Comparison of ENCODE assay signal across 8 cellular contexts in the genomic region with DNA sequence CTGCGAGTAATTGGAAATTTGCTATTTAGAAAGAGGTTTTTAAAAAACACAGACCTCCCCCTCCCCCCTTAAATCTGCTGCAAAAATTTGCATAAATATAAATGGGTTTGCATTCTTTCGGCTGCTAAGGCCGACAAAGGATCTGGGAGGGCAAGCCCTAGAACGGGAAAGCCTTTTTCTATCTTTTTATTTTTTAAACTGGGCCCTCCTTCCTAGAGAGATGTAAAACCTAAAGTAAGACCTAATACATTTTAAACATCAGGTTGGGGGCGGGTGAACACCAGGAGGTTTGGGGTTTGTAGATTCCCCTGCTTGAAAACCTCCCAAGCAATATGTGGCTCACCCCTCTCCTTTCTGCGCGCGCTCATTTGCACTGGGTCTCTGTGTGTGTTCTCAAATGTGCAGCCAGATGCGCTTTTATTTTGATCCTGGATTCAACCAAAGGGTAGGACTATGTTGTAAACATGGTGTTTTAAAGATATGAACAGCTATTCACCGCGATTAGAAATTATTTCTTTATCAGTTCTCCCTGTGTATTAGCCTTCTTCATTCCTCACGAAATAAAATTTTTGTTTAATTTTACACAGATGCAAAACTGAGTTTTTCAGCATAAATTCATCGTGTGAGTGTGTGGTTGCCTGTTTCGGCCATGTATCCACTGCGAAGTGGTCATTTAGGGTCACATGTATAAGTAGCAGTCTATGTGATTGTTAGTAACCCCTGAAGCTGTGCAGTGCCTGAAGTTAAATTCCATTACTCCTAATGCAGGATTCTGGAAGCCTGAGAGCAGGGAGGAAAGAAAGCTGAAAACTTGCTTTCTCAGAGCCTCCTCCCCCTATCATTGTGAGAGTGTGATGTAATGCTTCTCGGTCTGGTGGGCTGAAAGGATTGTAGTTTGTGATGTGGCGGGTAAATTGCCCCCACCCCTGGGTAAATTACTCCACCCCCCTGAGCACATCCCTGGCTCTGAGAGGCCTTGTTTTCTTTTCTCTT.
A peak's percentile ranks its signal among the peaks of the same experiment; 100 is the strongest.
DNase-seq lines count a peak whose midpoint lies in the region; ATAC-seq and TF ChIP-seq lines count a peak whose summit lies in the region.

No MANE protein-coding gene starts in this region.

- no peaks in the 10 kb centered on the region for H4K20me1 ChIP-seq in SU-DHL-6 (ENCODE audit: low read depth, low read length)

- H2AFZ ChIP-seq in SU-DHL-6 (ENCODE audit: low read depth, low read length, severe bottlenecking): peak overlapping the region; percentile 13

- H3K27ac Mint-ChIP-seq in stimulated activated naive B cell treated with anti-CD40 and anti-IgM and Interleukin-4, amounts not matched to agents 10 μg/mL and 1 μg/mL and 100 μg/mL, for 72 hours: peak overlapping the region; percentile 44

- peaks cover 26% of the 10 kb centered on the region for H3F3A ChIP-seq in SU-DHL-6 (ENCODE audit: insufficient read depth)

- H3K27me3 ChIP-seq in SU-DHL-6 (ENCODE audit: low read length): no peaks in the 10 kb centered on the region

- TF ChIP-seq CTCF in SU-DHL-6 (IDR thresholded peaks at IDR 0.05; ENCODE audit: insufficient read depth, low read length, poor library complexity, severe bottlenecking) (no peak), choroid plexus epithelial cell (conservative IDR thresholded peaks at IDR 0.05; ENCODE audit: low read depth, low read length) (no peak)

- in situ Hi-C loops in KBM-7 (cut with MboI; ENCODE audit: low pct_unique_long_range_greater_than_20kb, low sequenced_read_pairs): no loop called here

- H3K4me3 ChIP-seq in SU-DHL-6 (ENCODE audit: insufficient read depth, low read length, poor library complexity, severe bottlenecking) (peak overlapping the region; percentile 95), choroid plexus epithelial cell (ENCODE audit: low read depth, low read length) (peak overlapping the region; percentile 69)

- peak; percentile 23 to 29 for ATAC-seq in stimulated activated naive B cell treated with anti-CD40 and anti-IgM and Interleukin-4, amounts not matched to agents 10 μg/mL and 1 μg/mL and 100 μg/mL, for 72 hours (replicated peaks)

- H3K36me3 Mint-ChIP-seq in stimulated activated naive B cell treated with anti-CD40 and anti-IgM and Interleukin-4, amounts not matched to agents 10 μg/mL and 1 μg/mL and 100 μg/mL, for 72 hours: peaks cover 0 to 4% of the 10 kb centered on the region in 2 donors

- H3K79me2 ChIP-seq in SU-DHL-6 (ENCODE audit: insufficient read depth, low read length): peaks cover 59% of the 10 kb centered on the region

- no peaks in the 10 kb centered on the region for H3K9me3 ChIP-seq in SU-DHL-6 (ENCODE audit: insufficient read depth, low read length)

- H3K9ac ChIP-seq in SU-DHL-6 (ENCODE audit: low read length): peak overlapping the region; percentile 89

- no peaks in the 10 kb centered on the region for H3K27me3 Mint-ChIP-seq in stimulated activated naive B cell treated with anti-CD40 and anti-IgM and Interleukin-4, amounts not matched to agents 10 μg/mL and 1 μg/mL and 100 μg/mL, for 72 hours

- DNase-seq in D341Med (ENCODE audit: low spot score) (peak; percentile 55), KBM-7 (peak; percentile 54), choroid plexus epithelial cell (ENCODE audit: low read depth) (peak; percentile 54), left kidney (ENCODE audit: low read depth, low spot score) (peak; percentile 91), AG20443 (ENCODE audit: low spot score) (no peak), GM19240 (ENCODE audit: insufficient read length, low spot score) (no peak)
- no peak for DNase-seq in stimulated activated naive B cell treated with anti-CD40 and anti-IgM and Interleukin-4, amounts not matched to agents 10 μg/mL and 1 μg/mL and 100 μg/mL, for 72 hours

- no peaks in the 10 kb centered on the region for H3K9me2 ChIP-seq in SU-DHL-6 (replicated peaks; ENCODE audit: insufficient read depth, low read length)

- H3K36me3 ChIP-seq in SU-DHL-6 (ENCODE audit: low read length): no peaks in the 10 kb centered on the region

- no peaks in the 10 kb centered on the region for H3K9me3 Mint-ChIP-seq in stimulated activated naive B cell treated with anti-CD40 and anti-IgM and Interleukin-4, amounts not matched to agents 10 μg/mL and 1 μg/mL and 100 μg/mL, for 72 hours

- peak overlapping the region; percentile 95 for H3K27ac ChIP-seq in SU-DHL-6 (ENCODE audit: low read depth, low read length)

- H3K4me1 Mint-ChIP-seq in stimulated activated naive B cell treated with anti-CD40 and anti-IgM and Interleukin-4, amounts not matched to agents 10 μg/mL and 1 μg/mL and 100 μg/mL, for 72 hours: peaks cover 41 to 63% of the 10 kb centered on the region in 2 donors

- peak overlapping the region; percentile 83 for H3K4me2 ChIP-seq in SU-DHL-6 (ENCODE audit: low read depth, low read length, poor library complexity, severe bottlenecking)

- H3K4me3 Mint-ChIP-seq in stimulated activated naive B cell treated with anti-CD40 and anti-IgM and Interleukin-4, amounts not matched to agents 10 μg/mL and 1 μg/mL and 100 μg/mL, for 72 hours: peak overlapping the region; percentile 75 to 79

Comparison
In these comparisons a context has a peak if more than half of its experiments do, and no peak if none do; other contexts are left out.
1. DNase-seq: peak in D341Med (single experiment), KBM-7 (single experiment), choroid plexus epithelial cell (single experiment) and left kidney (single experiment); none in stimulated activated naive B cell treated with anti-CD40 and anti-IgM and Interleukin-4, amounts not matched to agents 10 μg/mL and 1 μg/mL and 100 μg/mL, for 72 hours (single experiment), AG20443 (single experiment) and GM19240 (single experiment).